9 cellular contexts compared by ENCODE assay signal in the genomic region with DNA sequence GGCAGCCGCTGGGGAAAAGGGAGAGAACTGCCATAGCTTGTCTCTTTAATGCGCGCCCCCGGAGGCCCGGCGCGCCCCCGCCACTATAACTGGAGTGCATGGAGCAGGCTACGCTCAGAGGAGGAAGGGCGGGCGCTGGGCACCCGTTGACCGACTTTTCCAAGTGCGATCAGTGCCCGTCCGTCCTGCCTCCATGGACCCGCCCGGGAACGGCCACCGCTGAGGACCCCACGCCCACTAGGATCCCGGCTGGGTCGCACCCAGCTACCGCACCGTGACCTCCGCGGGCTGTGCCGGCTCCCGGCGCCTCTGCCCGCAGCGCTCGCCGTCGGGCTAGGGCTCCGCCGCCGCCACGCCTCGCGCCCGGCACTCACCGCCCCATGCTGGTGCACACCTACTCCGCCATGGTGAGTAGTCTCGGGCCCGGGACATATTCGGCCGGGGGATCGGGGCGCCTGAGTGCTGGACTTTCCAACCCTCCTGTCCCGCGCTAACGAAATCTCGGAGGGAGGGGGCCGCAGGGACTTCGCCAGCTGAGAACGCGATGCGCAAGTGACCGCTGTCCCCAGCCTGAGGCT. TPM values are rescaled to one million over a fixed set of nuclear protein-coding genes. Genes with fewer than 3 reads are reported as not detected.
DNase-seq lines count a peak whose midpoint lies in the region; ATAC-seq and TF ChIP-seq lines count a peak whose summit lies in the region.
"Had no signal": no experiment of that assay in that cellular context is flagged by ENCODE, and none has a peak within 500 bp of the region (broad histone marks: within the 10 kb centered on the region; RNA-seq: fewer than 3 reads in every experiment).

A gene (plus strand): TSS at position 117 of the 578 bp plus-strand sequence. CDS start 264 bp downstream, at position 381.

- TF ChIP-seq EP300 in esophagus muscularis mucosa (IDR thresholded peaks at IDR 0.05): no peak

- peak within 1 kb of the TSS; percentile 31; the same call in 1 of the 2 replicates for H3K4me2 ChIP-seq in PC-9
- H3K4me2 ChIP-seq: KMS-11 had no signal

- TF ChIP-seq CTCF in PC-9 (conservative IDR thresholded peaks at IDR 0.05) (no peak), esophagus muscularis mucosa (IDR thresholded peaks at IDR 0.05) (no peak), mesothelial cell of epicardium (IDR thresholded peaks at IDR 0.05; ENCODE audit: unreplicated experiment) (no peak)

- peaks cover 66% of the 10 kb centered on the region for H3K27me3 Mint-ChIP-seq in mesothelial cell of epicardium (ENCODE audit: low read depth)
- H3K27me3 Mint-ChIP-seq in activated CD8-positive, alpha-beta memory T cell treated with anti-CD3 and anti-CD28 coated beads, Interleukin-2, amount 10 ng/mL, durations not matched to agents 7 days and 5 days: peaks cover 45% of the 10 kb centered on the region

- H3K4me3 Mint-ChIP-seq in mesothelial cell of epicardium: peak within 1 kb of the TSS; percentile 66
- no peak within 1 kb of the TSS for H3K4me3 Mint-ChIP-seq in activated CD8-positive, alpha-beta memory T cell treated with anti-CD3 and anti-CD28 coated beads, Interleukin-2, amount 10 ng/mL, durations not matched to agents 7 days and 5 days

- H3K27ac ChIP-seq in PC-9 (no peak within 1 kb of the TSS), esophagus muscularis mucosa (replicated peaks in 1 of 4) (no peak within 1 kb of the TSS)
- H3K27ac ChIP-seq: KMS-11 had no signal

- no peaks in the 10 kb centered on the region for H4K20me1 ChIP-seq in PC-9 (ENCODE audit: insufficient read depth)

- in situ Hi-C loops in G401 (cut with HindIII; ENCODE audit: low sequenced_read_pairs): no loop called here

- DNase-seq in G401 (ENCODE audit: low spot score) (peak; percentile 60), PC-9 (peak in 1 of 2 experiments; percentile 64), esophagus muscularis mucosa (ENCODE audit: extremely low spot score) (no peak), mesothelial cell of epicardium (ENCODE audit: low spot score in 2 of 2, unreplicated experiment in 2 of 2) (peak in 1 of 2 experiments; percentile 62), NCI-H2171 (lab: John Stamatoyannopoulos, UW) (no peak)
- no peak for DNase-seq in activated CD8-positive, alpha-beta memory T cell treated with anti-CD3 and anti-CD28 coated beads, Interleukin-2, amount 10 ng/mL, durations not matched to agents 7 days and 5 days

- H3K9me2 ChIP-seq in PC-9 (ENCODE audit: insufficient read depth): no peaks in the 10 kb centered on the region

- H3K36me3 Mint-ChIP-seq in mesothelial cell of epicardium: no peaks in the 10 kb centered on the region
- peaks cover 3% of the 10 kb centered on the region for H3K36me3 Mint-ChIP-seq in activated CD8-positive, alpha-beta memory T cell treated with anti-CD3 and anti-CD28 coated beads, Interleukin-2, amount 10 ng/mL, durations not matched to agents 7 days and 5 days

- peak within 1 kb of the TSS; percentile 24; the same call in 1 of the 2 replicates for H3K4me3 ChIP-seq in PC-9
- peak within 1 kb of the TSS; percentile 46 to 60 (median 48) for H3K4me3 ChIP-seq in esophagus muscularis mucosa

- H3K9me3 ChIP-seq in PC-9 (ENCODE audit: insufficient read depth, low read depth) (no peaks in the 10 kb centered on the region), esophagus muscularis mucosa (no peaks in the 10 kb centered on the region)

- H3K27ac Mint-ChIP-seq in mesothelial cell of epicardium: no peak within 1 kb of the TSS
- no peak within 1 kb of the TSS for H3K27ac Mint-ChIP-seq in activated CD8-positive, alpha-beta memory T cell treated with anti-CD3 and anti-CD28 coated beads, Interleukin-2, amount 10 ng/mL, durations not matched to agents 7 days and 5 days

- CTCF ChIA-PET in PC-9 (lab: Charles Lee): interaction anchor here (0.6 kb wide), 1 partner anchor 155 kb away, joined by 3 read pairs; no protein-coding TSS in a partner anchor
- CTCF ChIA-PET in activated CD8-positive, alpha-beta memory T cell treated with anti-CD3 and anti-CD28 coated beads, Interleukin-2, amount 10 ng/mL, durations not matched to agents 7 days and 5 days (lab: Charles Lee): interaction anchor here (0.5 to 4.8 kb wide), 8 partner anchors 8 to 227 kb away, joined by 3 to 47 read pairs (median 8); no protein-coding TSS in a partner anchor

- H3K36me3 ChIP-seq in PC-9 (ENCODE audit: low read depth): no peaks in the 10 kb centered on the region
- no peaks in the 10 kb centered on the region for H3K36me3 ChIP-seq in esophagus muscularis mucosa

- no peaks in the 10 kb centered on the region for H3K9me3 Mint-ChIP-seq in mesothelial cell of epicardium
- no peaks in the 10 kb centered on the region for H3K9me3 Mint-ChIP-seq in activated CD8-positive, alpha-beta memory T cell treated with anti-CD3 and anti-CD28 coated beads, Interleukin-2, amount 10 ng/mL, durations not matched to agents 7 days and 5 days (ENCODE audit: low read depth)

- TF ChIP-seq POLR2A in esophagus muscularis mucosa (IDR thresholded peaks at IDR 0.05; ENCODE audit: low read depth): no peak

- POLR2A ChIA-PET in PC-9 (lab: Charles Lee; ENCODE audit: unreplicated experiment): interaction anchor here (0.6 kb wide), 2 partner anchors 9 to 61 kb away, joined by 3 read pairs; no protein-coding TSS in a partner anchor

- ATAC-seq in activated CD8-positive, alpha-beta memory T cell treated with anti-CD3 and anti-CD28 coated beads, Interleukin-2, amount 10 ng/mL, durations not matched to agents 7 days and 5 days: no peak
- ATAC-seq in GM19397 (IDR thresholded peaks at IDR 0.05; ENCODE audit: unreplicated experiment): no peak
- no peak for ATAC-seq in GM18502 (IDR thresholded peaks at IDR 0.05; ENCODE audit: poor library complexity, unreplicated experiment)

- H3K4me1 ChIP-seq in PC-9 (replicated peaks; ENCODE audit: insufficient read depth) (no peaks in the 10 kb centered on the region; the same call in 1 of the 2 replicates), esophagus muscularis mucosa (peaks cover 23 to 43% (median 34%) of the 10 kb centered on the region in 4 donors)

- BruUV-seq in PC-9 (replicated peaks; lab: Mats Ljungman, UMichigan): no TSS peak

- H2AFZ ChIP-seq in PC-9: no peak within 1 kb of the TSS

- 17% methylated on average over 1 of the region's 60 CpGs for WGBS in esophagus muscularis mucosa

- intact Hi-C loops in PC-9 (cut with micrococcal nuclease; ENCODE audit: unreplicated experiment) (no loop called here), esophagus muscularis mucosa (cut with DNase I) (no loop called here)

- no peaks in the 10 kb centered on the region for H3K79me2 ChIP-seq in PC-9 (ENCODE audit: low read depth)

- peaks cover 37% of the 10 kb centered on the region for H3K4me1 Mint-ChIP-seq in mesothelial cell of epicardium
- peaks cover 26% of the 10 kb centered on the region for H3K4me1 Mint-ChIP-seq in activated CD8-positive, alpha-beta memory T cell treated with anti-CD3 and anti-CD28 coated beads, Interleukin-2, amount 10 ng/mL, durations not matched to agents 7 days and 5 days

- 0 out of 2 replicates have a peak, but pooled peaks cover 4% of the 10 kb centered on the region for H3F3A ChIP-seq in PC-9 (ENCODE audit: insufficient read depth, low read depth)

- H3K27me3 ChIP-seq in PC-9 (ENCODE audit: insufficient read depth, low read depth) (no peaks in the 10 kb centered on the region), esophagus muscularis mucosa (peaks cover 0 to 90% (median 27%) of the 10 kb centered on the region in 4 donors)

RNA-seq across cellular contexts. Expression of the gene that starts here (rescaled TPM):
- total RNA-seq in G401 (2014; rRNA removed; shearing (Covaris generic)): not detected in 2 replicates
- total RNA-seq in PC-9 (2021) (0.72 and 1.3 TPM in 2 replicates), esophagus muscularis mucosa (under 1 TPM in 3 of 4 donors, not detected in 1; 0.33 to 0.71 (median 0.63) TPM), mesothelial cell of epicardium (2.0 to 2.9 TPM (median 2.4 TPM) in 3 replicates)
- total RNA-seq in activated CD8-positive, alpha-beta memory T cell treated with anti-CD3 and anti-CD28 coated beads, Interleukin-2, amount 10 ng/mL, durations not matched to agents 7 days and 5 days: 1 to 10 TPM in 1 of 2 experiments, under 1 TPM in 1; 0.68 to 1.0 TPM

Comparison
In these comparisons a context has a peak if more than half of its experiments do, and no peak if none do; other contexts are left out.
1. Peak in DNase-seq in G401; RNA of the gene not detected or under 1 TPM.